ENCODE assay signal across 14 cellular contexts in genomic region chr11:68470304-68470811, GRCh38. TPM values are rescaled to one million over a fixed set of nuclear protein-coding genes. Genes with fewer than 3 reads are reported as not detected.
DNase-seq lines count a peak whose midpoint lies in the region; ATAC-seq and TF ChIP-seq lines count a peak whose summit lies in the region.
"Had no signal": no experiment of that assay in that cellular context is flagged by ENCODE, and none has a peak within 500 bp of the region (broad histone marks: within the 10 kb centered on the region; RNA-seq: fewer than 3 reads in every experiment).

No MANE protein-coding gene starts in this region.

- H4K20me1 ChIP-seq in osteoblast (ENCODE audit: insufficient read depth, low read length): peaks cover 67% of the 10 kb centered on the region
- peaks cover 57% of the 10 kb centered on the region for H4K20me1 ChIP-seq in GM23248 (ENCODE audit: insufficient read depth)

- H2AFZ ChIP-seq in osteoblast (ENCODE audit: low read length) (no peak overlapping the region), GM23248 (no peak overlapping the region)

- peak; percentile 31 for DNase-seq in NCI-H2029 treated with DMSO at 0.1 percent for 48 hours (lab: John Stamatoyannopoulos, UW)
- DNase-seq in NCI-H2029 (lab: John Stamatoyannopoulos, UW): no peak
- DNase-seq in NCI-H226: peak; percentile 6
- DNase-seq in central memory CD8-positive, alpha-beta T cell (ENCODE audit: low spot score in 2 of 2): no peak
- DNase-seq in osteoblast (ENCODE audit: insufficient read length, low spot score, missing footprints): no peak
- no peak for DNase-seq in GM23248
- DNase-seq in OCI-M2 (lab: John Stamatoyannopoulos, UW; ENCODE audit: unreplicated experiment): no peak
- DNase-seq in ovary: no peak
- DNase-seq: 8988T, brain microvascular endothelial cell, foreskin keratinocyte, mucosa of descending colon, NCI-H526 treated with DMSO at 0.1 percent for 48 hours had no signal

- H3K79me2 ChIP-seq in osteoblast (ENCODE audit: insufficient read depth, low read length) (peaks cover 93% of the 10 kb centered on the region), GM23248 (ENCODE audit: insufficient read depth) (peaks cover 100% of the 10 kb centered on the region)

- H3K4me3 ChIP-seq in osteoblast (ENCODE audit: insufficient read depth, low read length) (no peak overlapping the region), GM23248 (no peak overlapping the region), ovary (no peak overlapping the region)
- H3K4me3 ChIP-seq: mucosa of descending colon, thoracic aorta had no signal

- H3K36me3 ChIP-seq in osteoblast (ENCODE audit: insufficient read depth, low read length): no peaks in the 10 kb centered on the region
- H3K36me3 ChIP-seq in GM23248 (ENCODE audit: low read depth): no peaks in the 10 kb centered on the region
- H3K36me3 ChIP-seq in ovary: no peaks in the 10 kb centered on the region
- H3K36me3 ChIP-seq: brain microvascular endothelial cell, thoracic aorta had no signal

- peak overlapping the region; percentile 96 for H3K27ac ChIP-seq in osteoblast (ENCODE audit: low read depth, low read length)
- no peak overlapping the region for H3K27ac ChIP-seq in GM23248
- no peak overlapping the region for H3K27ac ChIP-seq in ovary
- H3K27ac ChIP-seq: foreskin keratinocyte, thoracic aorta had no signal

- no peaks in the 10 kb centered on the region for H3K9me3 ChIP-seq in osteoblast (ENCODE audit: low read depth, low read length)
- H3K9me3 ChIP-seq in GM23248 (ENCODE audit: low read depth): no peaks in the 10 kb centered on the region
- H3K9me3 ChIP-seq in ovary: no peaks in the 10 kb centered on the region
- H3K9me3 ChIP-seq: mucosa of descending colon, thoracic aorta had no signal

- H3K27me3 Mint-ChIP-seq in central memory CD8-positive, alpha-beta T cell: no peaks in the 10 kb centered on the region

- no peak overlapping the region for H3K9ac ChIP-seq in GM23248

- in situ Hi-C loops in GM23248 (cut with MboI): no loop called here

- peaks cover 22% of the 10 kb centered on the region for H3K36me3 Mint-ChIP-seq in central memory CD8-positive, alpha-beta T cell (ENCODE audit: insufficient read depth)

- H3K4me3 Mint-ChIP-seq in central memory CD8-positive, alpha-beta T cell: peak overlapping the region; percentile 78

- H3F3A ChIP-seq in GM23248 (ENCODE audit: insufficient read depth): peaks cover 27% of the 10 kb centered on the region

- peak overlapping the region; percentile 88 for H3K27ac Mint-ChIP-seq in central memory CD8-positive, alpha-beta T cell (ENCODE audit: low read depth)

- no peak for TF ChIP-seq EP300 in ovary (IDR thresholded peaks at IDR 0.05)

- TF ChIP-seq CTCF in osteoblast (IDR thresholded peaks at IDR 0.05; ENCODE audit: extremely low read depth, low read depth, low read length): no peak
- TF ChIP-seq CTCF in ovary (IDR thresholded peaks at IDR 0.05): no peak

- no peak for TF ChIP-seq POLR2A in ovary (IDR thresholded peaks at IDR 0.05)

- H3K9me3 Mint-ChIP-seq in central memory CD8-positive, alpha-beta T cell: no peaks in the 10 kb centered on the region

- H3K4me1 Mint-ChIP-seq in central memory CD8-positive, alpha-beta T cell: peaks cover 86% of the 10 kb centered on the region

- H3K4me2 ChIP-seq in osteoblast (ENCODE audit: insufficient read depth, low read length): no peak overlapping the region
- H3K4me2 ChIP-seq in GM23248 (ENCODE audit: unreplicated experiment): no peak overlapping the region

- intact Hi-C loops in ovary (cut with DNase I): no loop called here

- H3K4me1 ChIP-seq in osteoblast (ENCODE audit: insufficient read depth, low read length) (peaks cover 39% of the 10 kb centered on the region), GM23248 (ENCODE audit: insufficient read depth) (peaks cover 35% of the 10 kb centered on the region), ovary (ENCODE audit: insufficient read depth) (peaks cover 43% of the 10 kb centered on the region)
- H3K4me1 ChIP-seq: foreskin keratinocyte had no signal

- H3K9me2 ChIP-seq in GM23248 (ENCODE audit: insufficient read depth): no peaks in the 10 kb centered on the region

- H3K27me3 ChIP-seq in osteoblast (ENCODE audit: insufficient read depth, low read length): no peaks in the 10 kb centered on the region
- no peaks in the 10 kb centered on the region for H3K27me3 ChIP-seq in GM23248 (replicated peaks; ENCODE audit: insufficient read depth)
- no peaks in the 10 kb centered on the region for H3K27me3 ChIP-seq in ovary
- H3K27me3 ChIP-seq: brain microvascular endothelial cell, foreskin keratinocyte had no signal

- 58 to 59% methylated on average over 3 to 4 of the region's 4 CpGs for WGBS in GM23248 (ENCODE audit: low coverage in 1 of 2, low lambda C conversion rate in 2 of 2, missing lambda C conversion rate in 2 of 2), 2 experiments
- WGBS in ovary, 3 donors: 81 to 84% (median 82%) methylated on average over 4 of the region's 4 CpGs

- ATAC-seq in central memory CD8-positive, alpha-beta T cell (replicated peaks; ENCODE audit: extremely low read depth, poor library complexity, severe bottlenecking): no peak
- ATAC-seq: foreskin keratinocyte, mucosa of descending colon had no signal

RNA-seq across cellular contexts. Expression of gene PPP6R3, which starts 9.8 kb away (rescaled TPM):
- total RNA-seq in osteoblast (131 and 151 TPM in 2 replicates), ovary (100 to 1,000 TPM in 6 of 7 donors, 10 to 100 TPM in 1; 98.4 to 122 (median 114) TPM)
- total RNA-seq in GM23248 (2014; rRNA removed; shearing (Covaris generic)): 71.2 and 96.0 TPM in 2 replicates
- polyA plus RNA-seq in GM23248 (2016; fragmentation: Nextera tagmentation; extraction: Ambion mirVana) (47.5 and 47.9 TPM in 2 replicates), ovary (10 to 100 TPM; 36.4 to 47.7 TPM)

Comparison
In these comparisons a context has a peak if more than half of its experiments do, and no peak if none do; other contexts are left out.
1. DNase-seq: peak in NCI-H2029 treated with DMSO at 0.1 percent for 48 hours (single experiment) and NCI-H226 (single experiment); none in NCI-H2029 (single experiment), central memory CD8-positive, alpha-beta T cell (0 of 2), osteoblast (single experiment), GM23248 (single experiment), OCI-M2 (single experiment) and ovary (0 of 5).